1 cellular context compared by ENCODE assay signal in the genomic region with DNA sequence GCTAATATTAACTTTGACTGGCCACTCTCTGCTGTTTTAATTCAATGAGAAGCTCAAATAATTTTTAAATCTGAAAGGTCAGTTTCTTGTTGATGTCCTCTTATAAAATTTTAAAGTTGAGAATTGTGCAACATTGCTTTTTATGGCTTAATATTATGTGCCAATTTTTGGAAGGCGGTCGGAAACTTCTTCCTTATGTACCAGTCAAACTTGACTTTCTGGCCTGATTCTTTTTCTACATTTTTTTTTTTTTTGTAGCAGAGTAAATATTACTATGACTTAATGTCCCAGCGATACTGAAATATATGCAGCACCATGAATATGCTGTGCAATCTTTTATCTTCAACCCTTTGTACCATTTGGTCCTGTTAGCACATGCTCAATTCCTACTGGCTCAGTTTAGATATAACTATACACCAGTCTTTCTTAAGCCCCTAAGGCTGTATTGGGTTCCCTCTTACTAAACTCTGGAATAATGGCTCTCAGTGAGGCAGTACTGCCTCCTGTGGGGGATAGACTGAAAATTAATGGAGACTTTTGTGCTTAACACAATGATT.
TF ChIP-seq lines count a peak whose summit lies in the region.

No MANE protein-coding gene starts in this region.

TF ChIP-seq in HepG2, 621 proteins besides CTCF, POLR2A, EP300 and RAD21 (continued from another document):
- TF ChIP-seq, protein P1, sequence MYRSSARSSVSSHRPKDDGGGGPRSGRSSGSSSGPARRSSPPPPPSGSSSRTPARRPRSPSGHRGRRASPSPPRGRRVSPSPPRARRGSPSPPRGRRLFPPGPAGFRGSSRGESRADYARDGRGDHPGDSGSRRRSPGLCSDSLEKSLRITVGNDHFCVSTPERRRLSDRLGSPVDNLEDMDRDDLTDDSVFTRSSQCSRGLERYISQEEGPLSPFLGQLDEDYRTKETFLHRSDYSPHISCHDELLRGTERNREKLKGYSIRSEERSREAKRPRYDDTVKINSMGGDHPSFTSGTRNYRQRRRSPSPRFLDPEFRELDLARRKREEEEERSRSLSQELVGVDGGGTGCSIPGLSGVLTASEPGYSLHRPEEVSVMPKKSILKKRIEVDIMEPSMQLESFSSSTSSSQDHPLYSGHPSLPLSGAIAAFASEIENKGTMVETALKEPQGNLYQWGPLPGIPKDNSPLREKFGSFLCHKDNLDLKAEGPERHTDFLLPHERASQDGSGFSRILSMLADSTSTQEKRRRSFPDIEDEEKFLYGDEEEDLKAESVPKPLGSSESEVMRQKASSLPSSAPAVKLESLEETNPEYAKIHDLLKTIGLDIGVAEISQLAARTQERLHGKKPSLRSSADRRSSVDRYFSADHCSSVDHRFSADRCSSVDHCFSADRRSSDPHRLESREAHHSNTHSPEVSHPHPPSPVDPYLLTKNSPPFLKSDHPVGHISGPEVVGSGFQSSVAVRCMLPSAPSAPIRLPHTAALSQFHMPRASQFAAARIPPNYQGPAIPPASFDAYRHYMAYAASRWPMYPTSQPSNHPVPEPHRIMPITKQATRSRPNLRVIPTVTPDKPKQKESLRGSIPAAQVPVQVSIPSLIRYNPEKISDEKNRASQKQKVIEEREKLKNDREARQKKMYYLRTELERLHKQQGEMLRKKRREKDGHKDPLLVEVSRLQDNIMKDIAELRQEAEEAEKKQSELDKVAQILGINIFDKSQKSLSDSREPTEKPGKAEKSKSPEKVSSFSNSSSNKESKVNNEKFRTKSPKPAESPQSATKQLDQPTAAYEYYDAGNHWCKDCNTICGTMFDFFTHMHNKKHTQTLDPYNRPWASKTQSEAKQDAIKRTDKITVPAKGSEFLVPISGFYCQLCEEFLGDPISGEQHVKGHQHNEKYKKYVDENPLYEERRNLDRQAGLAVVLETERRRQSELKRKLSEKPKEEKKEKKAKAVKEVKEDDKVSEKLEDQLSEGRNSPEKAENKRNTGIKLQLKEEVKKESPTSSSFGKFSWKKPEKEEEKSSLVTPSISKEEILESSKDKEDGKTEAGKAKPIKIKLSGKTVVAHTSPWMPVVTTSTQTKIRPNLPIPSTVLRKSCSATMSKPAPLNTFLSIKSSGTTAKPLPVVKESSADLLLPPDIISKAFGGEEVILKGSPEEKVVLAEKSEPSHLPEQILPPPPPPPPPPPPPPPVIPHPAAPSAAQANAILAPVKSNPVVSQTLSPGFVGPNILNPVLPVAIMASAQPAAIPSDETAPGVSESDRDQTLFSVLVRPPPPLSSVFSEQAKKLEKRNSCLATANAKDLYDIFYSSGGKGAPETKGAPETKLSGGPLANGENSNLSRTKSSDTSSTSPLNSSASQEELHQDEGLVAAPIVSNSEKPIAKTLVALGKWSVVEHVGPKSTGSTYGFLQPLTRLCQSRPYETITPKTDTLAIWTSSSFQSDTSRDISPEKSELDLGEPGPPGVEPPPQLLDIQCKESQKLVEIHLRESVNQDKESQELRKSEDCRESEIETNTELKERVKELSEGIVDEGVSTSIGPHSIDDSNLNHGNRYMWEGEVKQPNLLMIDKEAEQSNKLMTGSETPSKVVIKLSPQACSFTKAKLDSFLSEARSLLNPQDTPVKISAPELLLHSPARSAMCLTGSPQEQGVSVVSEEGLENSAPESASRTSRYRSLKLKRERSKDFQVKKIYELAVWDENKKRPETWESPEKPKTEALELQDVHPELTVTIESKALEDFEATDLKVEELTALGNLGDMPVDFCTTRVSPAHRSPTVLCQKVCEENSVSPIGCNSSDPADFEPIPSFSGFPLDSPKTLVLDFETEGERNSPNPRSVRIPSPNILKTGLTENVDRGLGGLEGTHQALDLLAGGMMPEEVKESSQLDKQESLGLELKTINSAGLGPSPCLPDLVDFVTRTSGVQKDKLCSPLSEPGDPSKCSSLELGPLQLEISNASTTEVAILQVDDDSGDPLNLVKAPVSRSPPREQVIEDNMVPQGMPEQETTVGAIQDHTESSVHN (CRISPR knock-in tag; IDR thresholded peaks at IDR 0.05), result no peak
- no peak for TF ChIP-seq MED8 (CRISPR knock-in tag; IDR thresholded peaks at IDR 0.05; ENCODE audit: insufficient replicate concordance)
TF ChIP-seq in HepG2: peak in this region for 1.
